ENCODE assay signal across 1 cellular context in genomic region chr7:92200791-92201190, GRCh38.
TF ChIP-seq lines count a peak whose summit lies in the region.

No MANE protein-coding gene starts in this region.

TF ChIP-seq in GM23338, 12 proteins besides CTCF, POLR2A, EP300 and RAD21 (continued from another document):
- TF ChIP-seq, protein P1, sequence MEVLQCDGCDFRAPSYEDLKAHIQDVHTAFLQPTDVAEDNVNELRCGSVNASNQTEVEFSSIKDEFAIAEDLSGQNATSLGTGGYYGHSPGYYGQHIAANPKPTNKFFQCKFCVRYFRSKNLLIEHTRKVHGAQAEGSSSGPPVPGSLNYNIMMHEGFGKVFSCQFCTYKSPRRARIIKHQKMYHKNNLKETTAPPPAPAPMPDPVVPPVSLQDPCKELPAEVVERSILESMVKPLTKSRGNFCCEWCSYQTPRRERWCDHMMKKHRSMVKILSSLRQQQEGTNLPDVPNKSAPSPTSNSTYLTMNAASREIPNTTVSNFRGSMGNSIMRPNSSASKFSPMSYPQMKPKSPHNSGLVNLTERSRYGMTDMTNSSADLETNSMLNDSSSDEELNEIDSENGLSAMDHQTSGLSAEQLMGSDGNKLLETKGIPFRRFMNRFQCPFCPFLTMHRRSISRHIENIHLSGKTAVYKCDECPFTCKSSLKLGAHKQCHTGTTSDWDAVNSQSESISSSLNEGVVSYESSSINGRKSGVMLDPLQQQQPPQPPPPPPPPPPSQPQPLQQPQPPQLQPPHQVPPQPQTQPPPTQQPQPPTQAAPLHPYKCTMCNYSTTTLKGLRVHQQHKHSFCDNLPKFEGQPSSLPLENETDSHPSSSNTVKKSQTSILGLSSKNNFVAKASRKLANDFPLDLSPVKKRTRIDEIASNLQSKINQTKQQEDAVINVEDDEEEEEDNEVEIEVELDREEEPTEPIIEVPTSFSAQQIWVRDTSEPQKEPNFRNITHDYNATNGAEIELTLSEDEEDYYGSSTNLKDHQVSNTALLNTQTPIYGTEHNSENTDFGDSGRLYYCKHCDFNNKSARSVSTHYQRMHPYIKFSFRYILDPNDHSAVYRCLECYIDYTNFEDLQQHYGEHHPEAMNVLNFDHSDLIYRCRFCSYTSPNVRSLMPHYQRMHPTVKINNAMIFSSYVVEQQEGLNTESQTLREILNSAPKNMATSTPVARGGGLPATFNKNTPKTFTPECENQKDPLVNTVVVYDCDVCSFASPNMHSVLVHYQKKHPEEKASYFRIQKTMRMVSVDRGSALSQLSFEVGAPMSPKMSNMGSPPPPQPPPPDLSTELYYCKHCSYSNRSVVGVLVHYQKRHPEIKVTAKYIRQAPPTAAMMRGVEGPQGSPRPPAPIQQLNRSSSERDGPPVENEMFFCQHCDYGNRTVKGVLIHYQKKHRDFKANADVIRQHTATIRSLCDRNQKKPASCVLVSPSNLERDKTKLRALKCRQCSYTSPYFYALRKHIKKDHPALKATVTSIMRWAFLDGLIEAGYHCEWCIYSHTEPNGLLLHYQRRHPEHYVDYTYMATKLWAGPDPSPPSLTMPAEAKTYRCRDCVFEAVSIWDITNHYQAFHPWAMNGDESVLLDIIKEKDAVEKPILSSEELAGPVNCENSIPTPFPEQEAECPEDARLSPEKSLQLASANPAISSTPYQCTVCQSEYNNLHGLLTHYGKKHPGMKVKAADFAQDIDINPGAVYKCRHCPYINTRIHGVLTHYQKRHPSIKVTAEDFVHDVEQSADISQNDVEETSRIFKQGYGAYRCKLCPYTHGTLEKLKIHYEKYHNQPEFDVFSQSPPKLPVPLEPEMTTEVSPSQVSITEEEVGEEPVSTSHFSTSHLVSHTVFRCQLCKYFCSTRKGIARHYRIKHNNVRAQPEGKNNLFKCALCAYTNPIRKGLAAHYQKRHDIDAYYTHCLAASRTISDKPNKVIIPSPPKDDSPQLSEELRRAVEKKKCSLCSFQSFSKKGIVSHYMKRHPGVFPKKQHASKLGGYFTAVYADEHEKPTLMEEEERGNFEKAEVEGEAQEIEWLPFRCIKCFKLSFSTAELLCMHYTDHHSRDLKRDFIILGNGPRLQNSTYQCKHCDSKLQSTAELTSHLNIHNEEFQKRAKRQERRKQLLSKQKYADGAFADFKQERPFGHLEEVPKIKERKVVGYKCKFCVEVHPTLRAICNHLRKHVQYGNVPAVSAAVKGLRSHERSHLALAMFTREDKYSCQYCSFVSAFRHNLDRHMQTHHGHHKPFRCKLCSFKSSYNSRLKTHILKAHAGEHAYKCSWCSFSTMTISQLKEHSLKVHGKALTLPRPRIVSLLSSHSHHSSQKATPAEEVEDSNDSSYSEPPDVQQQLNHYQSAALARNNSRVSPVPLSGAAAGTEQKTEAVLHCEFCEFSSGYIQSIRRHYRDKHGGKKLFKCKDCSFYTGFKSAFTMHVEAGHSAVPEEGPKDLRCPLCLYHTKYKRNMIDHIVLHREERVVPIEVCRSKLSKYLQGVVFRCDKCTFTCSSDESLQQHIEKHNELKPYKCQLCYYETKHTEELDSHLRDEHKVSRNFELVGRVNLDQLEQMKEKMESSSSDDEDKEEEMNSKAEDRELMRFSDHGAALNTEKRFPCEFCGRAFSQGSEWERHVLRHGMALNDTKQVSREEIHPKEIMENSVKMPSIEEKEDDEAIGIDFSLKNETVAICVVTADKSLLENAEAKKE (CRISPR knock-in tag; IDR thresholded peaks at IDR 0.05): no peak
- TF ChIP-seq ETS1 (IDR thresholded peaks at IDR 0.05) (no peak), POLR2AphosphoS5 (IDR thresholded peaks at IDR 0.05; ENCODE audit: low read depth) (no peak), ZNF331 (CRISPR knock-in tag; IDR thresholded peaks at IDR 0.05; ENCODE audit: low read depth) (no peak)
